10 cellular contexts compared by ENCODE assay signal in the genomic region with DNA sequence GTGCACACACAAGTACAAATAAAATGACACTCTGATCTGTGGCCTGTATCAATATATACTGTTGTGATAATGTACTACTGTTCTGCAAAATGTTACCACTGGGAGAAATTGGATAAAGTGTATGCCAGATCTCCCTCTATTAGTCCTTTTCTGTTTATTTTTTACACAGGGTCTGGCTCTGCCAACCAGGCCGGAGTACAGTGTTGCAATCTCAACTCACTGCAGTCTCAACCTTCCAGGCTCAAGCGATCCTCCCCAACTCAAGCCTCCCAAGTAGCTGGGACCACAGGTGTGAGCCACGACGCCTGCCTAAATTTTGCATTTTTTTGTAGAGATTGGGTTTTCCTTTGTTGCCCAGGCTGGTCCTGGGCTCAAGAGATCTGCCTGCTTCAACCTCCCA. TPM values are rescaled to one million over a fixed set of nuclear protein-coding genes. Genes with fewer than 3 reads are reported as not detected.
A peak's percentile ranks its signal among the peaks of the same experiment; 100 is the strongest.
DNase-seq lines count a peak whose midpoint lies in the region; ATAC-seq and TF ChIP-seq lines count a peak whose summit lies in the region.
"Had no signal": no experiment of that assay in that cellular context is flagged by ENCODE, and none has a peak within 500 bp of the region (broad histone marks: within the 10 kb centered on the region; RNA-seq: fewer than 3 reads in every experiment).

No MANE protein-coding gene starts in this region.

- H3F3A ChIP-seq in SK-N-SH (replicated peaks; ENCODE audit: insufficient read depth): no peaks in the 10 kb centered on the region

- no peak overlapping the region for H2AFZ ChIP-seq in SK-N-SH (ENCODE audit: low read depth)

- POLR2A ChIA-PET in SK-N-SH (lab: Yijun Ruan, JAX) (no interaction called here), RWPE1 (lab: Yijun Ruan, JAX; ENCODE audit: low non-redundant PET) (no interaction called here)

- H3K4me3 ChIP-seq in SK-N-SH (ENCODE audit: low read depth in 2 of 2, low read length in 1 of 2) (peak overlapping the region; percentile 75 to 84; a peak in 3 of 4 replicates), breast epithelium (peak overlapping the region in 2 of 3 donors; percentile 91 to 96), muscle layer of colon (ENCODE audit: low read depth in 1 of 2, low read length in 2 of 2) (peak overlapping the region; percentile 92 to 99), aorta (ENCODE audit: low read length in 2 of 2) (peak overlapping the region; percentile 96 to 97)

- no peak overlapping the region for H3K27ac ChIP-seq in SK-N-SH (ENCODE audit: low read depth in 2 of 2, low read length in 1 of 2)
- no peak overlapping the region for H3K27ac ChIP-seq in breast epithelium
- H3K27ac ChIP-seq in muscle layer of colon (ENCODE audit: low read depth, low read length): peak overlapping the region; percentile 97
- H3K27ac ChIP-seq in aorta (ENCODE audit: low read depth in 1 of 2, low read length in 2 of 2): peak overlapping the region in 1 of 2 donors; percentile 47
- H3K27ac ChIP-seq in RWPE1: no peak overlapping the region

- peaks cover 21% of the 10 kb centered on the region for H4K20me1 ChIP-seq in SK-N-SH (ENCODE audit: insufficient read depth)

- H3K79me2 ChIP-seq in SK-N-SH (ENCODE audit: insufficient read depth): peaks cover 67% of the 10 kb centered on the region

- TF ChIP-seq CTCF in SK-N-SH (IDR thresholded peaks at IDR 0.05): no peak
- no peak for TF ChIP-seq CTCF in breast epithelium (IDR thresholded peaks at IDR 0.05)
- no peak for TF ChIP-seq CTCF in RWPE1 (conservative IDR thresholded peaks at IDR 0.05; ENCODE audit: low read depth)

- TF ChIP-seq RAD21 in SK-N-SH (IDR thresholded peaks at IDR 0.05; ENCODE audit: low read length): no peak

- peak overlapping the region; percentile 82 for H3K4me2 ChIP-seq in SK-N-SH

- TF ChIP-seq POLR2A in breast epithelium (IDR thresholded peaks at IDR 0.05): no peak

- intact Hi-C loops in breast epithelium (cut with DNase I; ENCODE audit: low total_unique reads) (no loop called here), aorta (cut with DNase I) (loop anchor here in 1 of 2 donors (5.0 kb wide), 2 partner anchors 37 to 67 kb away; no protein-coding TSS in a partner anchor)

- no peaks in the 10 kb centered on the region for H3K9me2 ChIP-seq in SK-N-SH

- H3K9me3 ChIP-seq in SK-N-SH (no peaks in the 10 kb centered on the region), breast epithelium (no peaks in the 10 kb centered on the region), muscle layer of colon (ENCODE audit: low read length) (no peaks in the 10 kb centered on the region), aorta (ENCODE audit: control insufficient read depth, low read length) (no peaks in the 10 kb centered on the region)

- H3K4me1 ChIP-seq in SK-N-SH (ENCODE audit: control insufficient read depth in 1 of 2, insufficient read depth in 2 of 2, low read depth in 1 of 2, low read length in 1 of 2) (peaks cover 8 to 11% of the 10 kb centered on the region in 2 experiments; a peak in 3 of 4 replicates), breast epithelium (no peaks in the 10 kb centered on the region), muscle layer of colon (ENCODE audit: insufficient read depth, low read length) (peaks cover 41% of the 10 kb centered on the region), aorta (ENCODE audit: control insufficient read depth in 1 of 2, insufficient read depth in 2 of 2, low read length in 2 of 2) (no peaks in the 10 kb centered on the region)

- ATAC-seq in SK-N-SH treated with all-trans-retinoic acid at 6 μM for 48 hours (no peak), aorta (ENCODE audit: low FRiP score) (peak; percentile 24), HG03354 (IDR thresholded peaks at IDR 0.05; ENCODE audit: poor library complexity, severe bottlenecking, unreplicated experiment) (no peak)
- ATAC-seq: activated naive CD4-positive, alpha-beta T cell treated with anti-CD3 and anti-CD28 coated beads, Interleukin-2, amount 50 U/mL, for 72 hours had no signal

- no peak for DNase-seq in SK-N-SH
- no peak for DNase-seq in breast epithelium (ENCODE audit: low spot score in 2 of 2)
- no peak for DNase-seq in aorta
- no peak for DNase-seq in RWPE1 (ENCODE audit: low spot score)
- DNase-seq in CD1c-positive myeloid dendritic cell (ENCODE audit: extremely low spot score): no peak
- DNase-seq: hypothalamus had no signal

- peaks cover 0 to 5% of the 10 kb centered on the region in 2 experiments for H3K36me3 ChIP-seq in SK-N-SH (replicated peaks in 1 of 2; ENCODE audit: control insufficient read depth in 1 of 2, insufficient read depth in 2 of 2, low read length in 1 of 2)
- no peaks in the 10 kb centered on the region for H3K36me3 ChIP-seq in breast epithelium
- no peaks in the 10 kb centered on the region for H3K36me3 ChIP-seq in muscle layer of colon (ENCODE audit: insufficient read depth, low read length)
- peaks cover 0 to 3% of the 10 kb centered on the region in 2 donors for H3K36me3 ChIP-seq in aorta (ENCODE audit: control insufficient read depth in 1 of 2, insufficient read depth in 2 of 2, low read length in 1 of 2)

- H3K27me3 ChIP-seq in SK-N-SH (ENCODE audit: insufficient read depth): no peaks in the 10 kb centered on the region
- no peaks in the 10 kb centered on the region for H3K27me3 ChIP-seq in breast epithelium
- no peaks in the 10 kb centered on the region for H3K27me3 ChIP-seq in muscle layer of colon (ENCODE audit: control insufficient read depth in 1 of 2, insufficient read depth in 2 of 2, low read length in 2 of 2)
- H3K27me3 ChIP-seq in aorta (ENCODE audit: control insufficient read depth in 1 of 2, insufficient read depth in 2 of 2, low read length in 1 of 2): no peaks in the 10 kb centered on the region

- TF ChIP-seq EP300 in SK-N-SH (IDR thresholded peaks at IDR 0.05; ENCODE audit: borderline replicate concordance in 1 of 2, low read depth in 1 of 2, low read length in 1 of 2): no peak

- CTCF ChIA-PET in SK-N-SH (lab: Yijun Ruan, JAX) (no interaction called here), RWPE1 (lab: Yijun Ruan, JAX) (interaction anchor here (0.7 kb wide), 1 partner anchor 53 kb away, joined by 3 read pairs; no protein-coding TSS in a partner anchor)

- WGBS in SK-N-SH (ENCODE audit: low lambda C conversion rate): 94% methylated on average over 4 of the region's 4 CpGs
- 21 to 23% methylated on average over 4 of the region's 4 CpGs for WGBS in aorta, 2 donors

- no peak overlapping the region for H3K9ac ChIP-seq in SK-N-SH
- peak overlapping the region; percentile 91 for H3K9ac ChIP-seq in muscle layer of colon (ENCODE audit: low read length)

TF ChIP-seq in SK-N-SH, 30 proteins besides CTCF, POLR2A, EP300 and RAD21 (continues in another document):
- no peak for TF ChIP-seq EZH2phosphoT487 (IDR thresholded peaks at IDR 0.05; ENCODE audit: borderline replicate concordance, low read depth)
- TF ChIP-seq, protein P1, sequence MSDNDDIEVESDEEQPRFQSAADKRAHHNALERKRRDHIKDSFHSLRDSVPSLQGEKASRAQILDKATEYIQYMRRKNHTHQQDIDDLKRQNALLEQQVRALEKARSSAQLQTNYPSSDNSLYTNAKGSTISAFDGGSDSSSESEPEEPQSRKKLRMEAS (IDR thresholded peaks at IDR 0.05; ENCODE audit: low read depth): no peak
- no peak for TF ChIP-seq FOXJ3 (CRISPR knock-in tag; IDR thresholded peaks at IDR 0.05)
- TF ChIP-seq, protein P2, sequence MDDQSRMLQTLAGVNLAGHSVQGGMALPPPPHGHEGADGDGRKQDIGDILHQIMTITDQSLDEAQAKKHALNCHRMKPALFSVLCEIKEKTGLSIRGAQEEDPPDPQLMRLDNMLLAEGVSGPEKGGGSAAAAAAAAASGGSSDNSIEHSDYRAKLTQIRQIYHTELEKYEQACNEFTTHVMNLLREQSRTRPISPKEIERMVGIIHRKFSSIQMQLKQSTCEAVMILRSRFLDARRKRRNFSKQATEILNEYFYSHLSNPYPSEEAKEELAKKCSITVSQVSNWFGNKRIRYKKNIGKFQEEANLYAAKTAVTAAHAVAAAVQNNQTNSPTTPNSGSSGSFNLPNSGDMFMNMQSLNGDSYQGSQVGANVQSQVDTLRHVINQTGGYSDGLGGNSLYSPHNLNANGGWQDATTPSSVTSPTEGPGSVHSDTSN (IDR thresholded peaks at IDR 0.05): no peak
- no peak for TF ChIP-seq TEAD4 (IDR thresholded peaks at IDR 0.05; ENCODE audit: borderline replicate concordance, insufficient read depth)
- TF ChIP-seq GABPA (IDR thresholded peaks at IDR 0.05; ENCODE audit: low read depth): no peak
- no peak for TF ChIP-seq SMC3 (IDR thresholded peaks at IDR 0.05; ENCODE audit: low read depth, low read length)
- TF ChIP-seq FOSL2 (IDR thresholded peaks at IDR 0.05; ENCODE audit: borderline replicate concordance, low read depth): no peak

TF ChIP-seq in SK-N-SH treated with all-trans-retinoic acid at 6 μM for 48 hours, 23 proteins besides CTCF, POLR2A, EP300 and RAD21 (continues in another document):
- no peak for TF ChIP-seq ISL1 (CRISPR knock-in tag; IDR thresholded peaks at IDR 0.05)
- TF ChIP-seq, protein P3, sequence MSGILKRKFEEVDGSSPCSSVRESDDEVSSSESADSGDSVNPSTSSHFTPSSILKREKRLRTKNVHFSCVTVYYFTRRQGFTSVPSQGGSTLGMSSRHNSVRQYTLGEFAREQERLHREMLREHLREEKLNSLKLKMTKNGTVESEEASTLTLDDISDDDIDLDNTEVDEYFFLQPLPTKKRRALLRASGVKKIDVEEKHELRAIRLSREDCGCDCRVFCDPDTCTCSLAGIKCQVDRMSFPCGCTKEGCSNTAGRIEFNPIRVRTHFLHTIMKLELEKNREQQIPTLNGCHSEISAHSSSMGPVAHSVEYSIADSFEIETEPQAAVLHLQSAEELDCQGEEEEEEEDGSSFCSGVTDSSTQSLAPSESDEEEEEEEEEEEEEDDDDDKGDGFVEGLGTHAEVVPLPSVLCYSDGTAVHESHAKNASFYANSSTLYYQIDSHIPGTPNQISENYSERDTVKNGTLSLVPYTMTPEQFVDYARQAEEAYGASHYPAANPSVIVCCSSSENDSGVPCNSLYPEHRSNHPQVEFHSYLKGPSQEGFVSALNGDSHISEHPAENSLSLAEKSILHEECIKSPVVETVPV (CRISPR knock-in tag; IDR thresholded peaks at IDR 0.05): no peak
- TF ChIP-seq SNAI2 (CRISPR knock-in tag; IDR thresholded peaks at IDR 0.05): no peak

RNA-seq across cellular contexts. Expression of a gene that starts 1.9 kb away (rescaled TPM):
- polyA plus RNA-seq in SK-N-SH (2012; rRNA removed): 11.0 and 12.5 TPM in 2 replicates
- polyA plus RNA-seq in SK-N-SH (2012; cell fraction: cytosol; rRNA removed): 11.2 and 11.3 TPM in 2 replicates
- polyA plus RNA-seq in SK-N-SH (2012; cell fraction: nucleus; rRNA removed): 20.5 and 29.5 TPM in 2 replicates
- total RNA-seq in breast epithelium: 10 to 100 TPM in 2 of 3 donors, 1 to 10 TPM in 1; 3.8 to 19.9 (median 12.5) TPM
- total RNA-seq in aorta: 100 to 1,000 TPM in 1 of 2 donors, 10 to 100 TPM in 1; 28.1 to 104 TPM
- 10 to 100 TPM in 1 of 2 donors, 1 to 10 TPM in 1; 3.6 to 24.3 TPM for polyA plus RNA-seq in aorta
